22 cellular contexts compared by ENCODE assay signal in the genomic region with DNA sequence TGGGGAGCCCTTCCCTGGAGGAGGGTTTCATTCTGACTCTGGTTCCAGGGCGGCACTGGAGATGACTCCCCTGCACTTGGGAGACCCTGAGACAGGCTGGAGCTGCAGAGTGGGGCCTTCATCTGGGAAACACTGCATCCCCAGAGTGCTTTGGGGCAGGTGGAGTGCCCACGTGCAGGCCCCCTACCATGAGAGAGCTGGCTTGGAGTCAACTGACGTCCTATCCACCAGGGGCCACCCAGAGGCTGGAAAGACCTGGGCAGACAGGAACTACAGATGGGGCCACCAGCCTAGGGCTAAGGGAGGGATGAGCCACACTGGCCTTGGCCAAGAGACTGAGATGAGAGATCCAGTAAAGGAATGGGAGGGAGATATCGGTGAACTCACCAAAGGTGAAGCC.
"Had no signal": no experiment of that assay in that cellular context is flagged by ENCODE, and none has a peak within 500 bp of the region (broad histone marks: within the 10 kb centered on the region; RNA-seq: fewer than 3 reads in every experiment).

No MANE protein-coding gene starts in this region.

- DNase-seq: colonic mucosa; effector CD8-positive, alpha-beta T cell; endodermal cell; gastrocnemius medialis; head of caudate nucleus; left ventricle myocardium superior; lower lobe of right lung; natural killer cell; pancreas; small intestine; stimulated activated CD4-positive, alpha-beta T cell treated with anti-CD3 and anti-CD28 coated beads, Interleukin-2, amount 100 ng/mL, for 24 hours; stimulated activated CD4-positive, alpha-beta T cell treated with anti-CD3 and anti-CD28 coated beads, Interleukin-4, amount 100 ng/mL, for 24 hours; stimulated activated naive CD4-positive, alpha-beta T cell treated with Interleukin-2 at 50 U/mL for 16 hours; substantia nigra; testis; transverse colon had no signal

- H3K36me3 ChIP-seq: colonic mucosa, gastrocnemius medialis, lower lobe of right lung, neutrophil, pancreas, right lobe of liver, transverse colon, vagina had no signal

- H3K9me3 ChIP-seq: colonic mucosa, gastrocnemius medialis, lower lobe of right lung, neutrophil, pancreas, right lobe of liver, testis, transverse colon, vagina had no signal

- H3K27ac ChIP-seq: colonic mucosa, epithelial cell of prostate, gastrocnemius medialis, lower lobe of right lung, neutrophil, pancreas, right lobe of liver, testis, transverse colon, vagina had no signal

- H3K4me3 ChIP-seq: colonic mucosa, gastrocnemius medialis, lower lobe of right lung, pancreas, right lobe of liver, testis, transverse colon, vagina had no signal

- H3K4me1 ChIP-seq: colonic mucosa, gastrocnemius medialis, lower lobe of right lung, pancreas, right lobe of liver, testis, transverse colon, vagina had no signal

- ATAC-seq: esophagus mucosa; gastrocnemius medialis; left ventricle myocardium superior; natural killer cell; pancreas; right lobe of liver; stimulated activated effector memory CD8-positive, alpha-beta T cell treated with anti-CD3 and anti-CD28 coated beads, Interleukin-12 subunit alpha, Interleukin-12 subunit beta, amount 100 ng/mL, for 72 hours had no signal

- H3K27me3 ChIP-seq: colonic mucosa, gastrocnemius medialis, pancreas, right lobe of liver, testis, transverse colon, vagina had no signal
